Comparison of ENCODE assay signal across 27 cellular contexts in the genomic region with DNA sequence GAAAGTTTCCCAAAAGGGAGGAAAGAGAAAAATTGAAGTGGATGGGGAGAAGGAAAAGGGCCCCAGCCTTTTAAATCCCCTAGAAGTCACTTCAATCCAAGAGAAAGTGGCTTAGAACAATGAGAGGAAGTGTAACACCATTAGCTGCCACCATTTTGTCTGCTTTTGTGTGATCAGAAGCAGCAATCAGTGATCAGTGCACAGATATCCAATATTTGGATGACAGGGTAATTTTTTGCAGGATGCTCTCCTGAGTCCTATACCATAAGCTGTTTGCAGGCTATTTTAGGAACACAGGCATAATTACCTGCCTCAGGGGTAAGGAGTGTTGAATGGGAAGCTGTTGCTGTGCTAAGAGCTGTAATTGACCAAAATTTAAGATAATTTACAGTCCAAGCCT. TPM values are rescaled to one million over a fixed set of nuclear protein-coding genes. Genes with fewer than 3 reads are reported as not detected.
"Had no signal": no experiment of that assay in that cellular context is flagged by ENCODE, and none has a peak within 500 bp of the region (broad histone marks: within the 10 kb centered on the region; RNA-seq: fewer than 3 reads in every experiment).

No MANE protein-coding gene starts in this region.

- DNase-seq: kidney glomerular epithelial cell; left cardiac atrium; left lung; lower lobe of right lung; mammary epithelial cell; mesenchymal stem cell; naive thymus-derived CD8-positive, alpha-beta T cell; occipital lobe; ovary; stimulated activated CD4-positive, alpha-beta T cell treated with anti-CD3 and anti-CD28 coated beads, Interleukin-12 subunit alpha, Interleukin-12 subunit beta, amount 100 ng/mL, for 4 hours; stimulated activated CD4-positive, alpha-beta T cell treated with anti-CD3 and anti-CD28 coated beads, Interleukin-15, amount 100 ng/mL, for 24 hours; stimulated activated CD4-positive, alpha-beta T cell treated with anti-CD3 and anti-CD28 coated beads, Interleukin-2, amount 100 ng/mL, for 24 hours; stimulated activated CD4-positive, alpha-beta T cell treated with anti-CD3 and anti-CD28 coated beads, Interleukin-4, amount 100 ng/mL, for 1 hour; stimulated activated naive B cell treated with anti-CD40 and anti-IgM and Interleukin-4, amounts not matched to agents 10 μg/mL and 1 μg/mL and 100 μg/mL, for 72 hours; stimulated activated naive CD8-positive, alpha-beta T cell treated with anti-CD3 and anti-CD28 coated beads, Interleukin-15, Interleukin-2, amounts not matched to agents 100 U/mL and 50 U/mL, for 24 hours; stomach; testis; thyroid gland; transverse colon; upper lobe of left lung had no signal

- H3K27ac Mint-ChIP-seq: naive thymus-derived CD8-positive, alpha-beta T cell; nephron; progenitor cell of endocrine pancreas; stimulated activated naive B cell treated with anti-CD40 and anti-IgM and Interleukin-4, amounts not matched to agents 10 μg/mL and 1 μg/mL and 100 μg/mL, for 72 hours had no signal

- H3K4me1 Mint-ChIP-seq: nephron had no signal

- H3K9me3 ChIP-seq: left lung, lower lobe of right lung, ovary, right atrium auricular region, stomach, testis, thyroid gland, transverse colon, upper lobe of left lung, vagina had no signal

- H3K4me3 Mint-ChIP-seq: naive thymus-derived CD8-positive, alpha-beta T cell; nephron; neural crest cell; stimulated activated naive B cell treated with anti-CD40 and anti-IgM and Interleukin-4, amounts not matched to agents 10 μg/mL and 1 μg/mL and 100 μg/mL, for 72 hours had no signal

- H3K27ac ChIP-seq: left lung, lower lobe of right lung, ovary, right atrium auricular region, skin epidermis, stomach, testis, thyroid gland, transverse colon, upper lobe of left lung, vagina had no signal

- H3K36me3 ChIP-seq: ovary, thyroid gland had no signal

- H3K27me3 ChIP-seq: left lung, ovary, right atrium auricular region, stomach, testis, thyroid gland, transverse colon, upper lobe of left lung, vagina had no signal

- H3K27me3 Mint-ChIP-seq: naive thymus-derived CD8-positive, alpha-beta T cell; progenitor cell of endocrine pancreas; stimulated activated naive B cell treated with anti-CD40 and anti-IgM and Interleukin-4, amounts not matched to agents 10 μg/mL and 1 μg/mL and 100 μg/mL, for 72 hours had no signal

- H3K4me1 ChIP-seq: left lung, lower lobe of right lung, right atrium auricular region, stomach, testis, thyroid gland, transverse colon, upper lobe of left lung, vagina had no signal

- ATAC-seq: left cardiac atrium; left lung; lower lobe of right lung; naive thymus-derived CD8-positive, alpha-beta T cell; sciatic nerve; stimulated activated naive B cell treated with anti-CD40 and anti-IgM and Interleukin-4, amounts not matched to agents 10 μg/mL and 1 μg/mL and 100 μg/mL, for 72 hours; stimulated activated naive CD8-positive, alpha-beta T cell treated with anti-CD3 and anti-CD28 coated beads, Interleukin-15, Interleukin-2, amounts not matched to agents 100 U/mL and 50 U/mL, for 24 hours had no signal

- H3K9me3 Mint-ChIP-seq: nephron had no signal

- H3K4me3 ChIP-seq: left lung, lower lobe of right lung, ovary, right atrium auricular region, skin epidermis, stomach, testis, thyroid gland, transverse colon, upper lobe of left lung, vagina had no signal

RNA-seq across cellular contexts. Expression of a gene that starts 47.7 kb away (rescaled TPM):
- total RNA-seq: naive thymus-derived CD8-positive, alpha-beta T cell had no signal
